ENCODE assay signal across 1 cellular context in genomic region chr5:95153581-95153980, GRCh38.
TF ChIP-seq lines count a peak whose summit lies in the region.

No MANE protein-coding gene starts in this region.

TF ChIP-seq in GM23338, 12 proteins besides CTCF, POLR2A, EP300 and RAD21 (continued from another document):
- TF ChIP-seq ZNF462 (CRISPR knock-in tag; IDR thresholded peaks at IDR 0.05) (no peak), ETS1 (IDR thresholded peaks at IDR 0.05) (no peak), JUNB (IDR thresholded peaks at IDR 0.05; ENCODE audit: unreplicated experiment) (no peak), REST (IDR thresholded peaks at IDR 0.05; ENCODE audit: unreplicated experiment) (no peak)
